In the genomic region with DNA sequence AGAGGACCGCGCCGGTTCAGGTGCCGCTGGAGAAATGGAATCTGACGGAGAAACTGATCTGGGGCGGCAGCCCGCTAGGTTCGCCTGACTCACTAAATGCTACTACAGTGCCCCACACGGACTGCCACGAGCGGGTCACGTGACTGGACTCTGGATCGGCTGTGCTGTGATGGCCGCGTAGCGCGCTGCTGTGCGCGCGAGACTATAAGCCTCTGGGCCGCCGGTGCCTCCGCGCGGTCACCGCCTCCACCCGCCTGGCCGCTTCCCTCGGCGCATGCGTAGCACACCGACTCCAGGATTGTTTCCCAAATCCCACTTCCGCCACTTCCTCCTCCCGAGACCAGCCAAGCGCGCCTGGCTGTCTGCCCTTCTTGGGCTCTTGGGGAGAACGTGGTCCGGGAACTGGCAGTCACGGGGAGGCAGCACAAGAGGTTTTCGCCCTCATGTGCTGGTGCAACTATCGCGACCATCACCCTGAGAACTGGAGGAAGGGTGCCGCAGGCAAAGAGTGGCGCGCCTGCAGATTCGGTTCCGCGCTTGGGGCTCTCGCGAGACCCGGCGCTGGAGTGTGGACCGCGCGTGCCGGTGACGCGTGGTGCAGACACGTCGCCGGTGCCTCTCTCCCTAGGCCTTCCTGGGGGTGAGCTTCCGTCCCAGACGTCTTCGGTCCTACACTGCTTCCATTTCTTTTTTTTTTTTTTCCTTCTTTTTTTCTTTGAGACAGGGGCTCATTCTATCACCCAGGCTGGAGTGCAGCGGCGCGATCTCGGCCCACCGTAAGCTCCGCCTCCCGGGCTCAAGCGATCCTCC, we compare ENCODE assay signal across 1 cellular context.
A peak's percentile ranks its signal among the peaks of the same experiment; 100 is the strongest.
TF ChIP-seq lines count a peak whose summit lies in the region.

No MANE protein-coding gene starts in this region.

TF ChIP-seq in HepG2, 621 proteins besides CTCF, POLR2A, EP300 and RAD21 (continued from another document and continues in another):
- TF ChIP-seq, protein P1, sequence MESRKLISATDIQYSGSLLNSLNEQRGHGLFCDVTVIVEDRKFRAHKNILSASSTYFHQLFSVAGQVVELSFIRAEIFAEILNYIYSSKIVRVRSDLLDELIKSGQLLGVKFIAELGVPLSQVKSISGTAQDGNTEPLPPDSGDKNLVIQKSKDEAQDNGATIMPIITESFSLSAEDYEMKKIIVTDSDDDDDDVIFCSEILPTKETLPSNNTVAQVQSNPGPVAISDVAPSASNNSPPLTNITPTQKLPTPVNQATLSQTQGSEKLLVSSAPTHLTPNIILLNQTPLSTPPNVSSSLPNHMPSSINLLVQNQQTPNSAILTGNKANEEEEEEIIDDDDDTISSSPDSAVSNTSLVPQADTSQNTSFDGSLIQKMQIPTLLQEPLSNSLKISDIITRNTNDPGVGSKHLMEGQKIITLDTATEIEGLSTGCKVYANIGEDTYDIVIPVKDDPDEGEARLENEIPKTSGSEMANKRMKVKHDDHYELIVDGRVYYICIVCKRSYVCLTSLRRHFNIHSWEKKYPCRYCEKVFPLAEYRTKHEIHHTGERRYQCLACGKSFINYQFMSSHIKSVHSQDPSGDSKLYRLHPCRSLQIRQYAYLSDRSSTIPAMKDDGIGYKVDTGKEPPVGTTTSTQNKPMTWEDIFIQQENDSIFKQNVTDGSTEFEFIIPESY (CRISPR knock-in tag; IDR thresholded peaks at IDR 0.05), result no peak
- TF ChIP-seq SYNCRIP (IDR thresholded peaks at IDR 0.05; ENCODE audit: insufficient read depth, low read depth, low read length), result no peak
- TF ChIP-seq, protein P2, sequence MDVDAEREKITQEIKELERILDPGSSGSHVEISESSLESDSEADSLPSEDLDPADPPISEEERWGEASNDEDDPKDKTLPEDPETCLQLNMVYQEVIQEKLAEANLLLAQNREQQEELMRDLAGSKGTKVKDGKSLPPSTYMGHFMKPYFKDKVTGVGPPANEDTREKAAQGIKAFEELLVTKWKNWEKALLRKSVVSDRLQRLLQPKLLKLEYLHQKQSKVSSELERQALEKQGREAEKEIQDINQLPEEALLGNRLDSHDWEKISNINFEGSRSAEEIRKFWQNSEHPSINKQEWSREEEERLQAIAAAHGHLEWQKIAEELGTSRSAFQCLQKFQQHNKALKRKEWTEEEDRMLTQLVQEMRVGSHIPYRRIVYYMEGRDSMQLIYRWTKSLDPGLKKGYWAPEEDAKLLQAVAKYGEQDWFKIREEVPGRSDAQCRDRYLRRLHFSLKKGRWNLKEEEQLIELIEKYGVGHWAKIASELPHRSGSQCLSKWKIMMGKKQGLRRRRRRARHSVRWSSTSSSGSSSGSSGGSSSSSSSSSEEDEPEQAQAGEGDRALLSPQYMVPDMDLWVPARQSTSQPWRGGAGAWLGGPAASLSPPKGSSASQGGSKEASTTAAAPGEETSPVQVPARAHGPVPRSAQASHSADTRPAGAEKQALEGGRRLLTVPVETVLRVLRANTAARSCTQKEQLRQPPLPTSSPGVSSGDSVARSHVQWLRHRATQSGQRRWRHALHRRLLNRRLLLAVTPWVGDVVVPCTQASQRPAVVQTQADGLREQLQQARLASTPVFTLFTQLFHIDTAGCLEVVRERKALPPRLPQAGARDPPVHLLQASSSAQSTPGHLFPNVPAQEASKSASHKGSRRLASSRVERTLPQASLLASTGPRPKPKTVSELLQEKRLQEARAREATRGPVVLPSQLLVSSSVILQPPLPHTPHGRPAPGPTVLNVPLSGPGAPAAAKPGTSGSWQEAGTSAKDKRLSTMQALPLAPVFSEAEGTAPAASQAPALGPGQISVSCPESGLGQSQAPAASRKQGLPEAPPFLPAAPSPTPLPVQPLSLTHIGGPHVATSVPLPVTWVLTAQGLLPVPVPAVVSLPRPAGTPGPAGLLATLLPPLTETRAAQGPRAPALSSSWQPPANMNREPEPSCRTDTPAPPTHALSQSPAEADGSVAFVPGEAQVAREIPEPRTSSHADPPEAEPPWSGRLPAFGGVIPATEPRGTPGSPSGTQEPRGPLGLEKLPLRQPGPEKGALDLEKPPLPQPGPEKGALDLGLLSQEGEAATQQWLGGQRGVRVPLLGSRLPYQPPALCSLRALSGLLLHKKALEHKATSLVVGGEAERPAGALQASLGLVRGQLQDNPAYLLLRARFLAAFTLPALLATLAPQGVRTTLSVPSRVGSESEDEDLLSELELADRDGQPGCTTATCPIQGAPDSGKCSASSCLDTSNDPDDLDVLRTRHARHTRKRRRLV (CRISPR knock-in tag; IDR thresholded peaks at IDR 0.05), result peak; percentile 85
- no peak; the same call in 1 of the 2 replicates for TF ChIP-seq MTF1 (CRISPR knock-in tag; IDR thresholded peaks at IDR 0.05)
- no peak for TF ChIP-seq NR1H2 (CRISPR knock-in tag; IDR thresholded peaks at IDR 0.05; ENCODE audit: borderline replicate concordance, low read depth)
- TF ChIP-seq ZNF484 (CRISPR knock-in tag; IDR thresholded peaks at IDR 0.05; ENCODE audit: borderline replicate concordance, low read depth), result no peak
- TF ChIP-seq, protein P3, sequence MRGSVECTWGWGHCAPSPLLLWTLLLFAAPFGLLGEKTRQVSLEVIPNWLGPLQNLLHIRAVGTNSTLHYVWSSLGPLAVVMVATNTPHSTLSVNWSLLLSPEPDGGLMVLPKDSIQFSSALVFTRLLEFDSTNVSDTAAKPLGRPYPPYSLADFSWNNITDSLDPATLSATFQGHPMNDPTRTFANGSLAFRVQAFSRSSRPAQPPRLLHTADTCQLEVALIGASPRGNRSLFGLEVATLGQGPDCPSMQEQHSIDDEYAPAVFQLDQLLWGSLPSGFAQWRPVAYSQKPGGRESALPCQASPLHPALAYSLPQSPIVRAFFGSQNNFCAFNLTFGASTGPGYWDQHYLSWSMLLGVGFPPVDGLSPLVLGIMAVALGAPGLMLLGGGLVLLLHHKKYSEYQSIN (CRISPR knock-in tag; IDR thresholded peaks at IDR 0.05; ENCODE audit: borderline replicate concordance), result no peak
- no peak for TF ChIP-seq CHD4 (IDR thresholded peaks at IDR 0.05; ENCODE audit: borderline replicate concordance, low read length)
- TF ChIP-seq MIXL1 (CRISPR knock-in tag; IDR thresholded peaks at IDR 0.05), result no peak
- TF ChIP-seq ELF1 (CRISPR knock-in tag; IDR thresholded peaks at IDR 0.05), result peak; percentile 98
- TF ChIP-seq SETDB1 (CRISPR knock-in tag; IDR thresholded peaks at IDR 0.05; ENCODE audit: borderline replicate concordance), result no peak
- no peak; the same call in 1 of the 2 replicates for TF ChIP-seq TOE1 (CRISPR knock-in tag; IDR thresholded peaks at IDR 0.05)
- TF ChIP-seq SATB2 (CRISPR knock-in tag; IDR thresholded peaks at IDR 0.05), result peak; percentile 77; the same call in 1 of the 2 replicates
- TF ChIP-seq THAP11 (CRISPR knock-in tag; IDR thresholded peaks at IDR 0.05), result no peak; the same call in none of the 2 replicates
- peak; percentile 38 for TF ChIP-seq SRSF1 (optimal IDR thresholded peaks at IDR 0.05; ENCODE audit: low read depth, low read length)
- peak; percentile 50 for TF ChIP-seq YY1 (IDR thresholded peaks at IDR 0.05; ENCODE audit: insufficient read depth, insufficient replicate concordance, low read depth, low read length)
- peak; percentile 87 for TF ChIP-seq NRL (CRISPR knock-in tag; IDR thresholded peaks at IDR 0.05; ENCODE audit: borderline replicate concordance)
- TF ChIP-seq ATAD3A (CRISPR knock-in tag; IDR thresholded peaks at IDR 0.05), result no peak
- no peak for TF ChIP-seq CHCHD3 (CRISPR knock-in tag; IDR thresholded peaks at IDR 0.05)
- 0 out of 2 replicates have a peak, but pooled peaks have one; percentile 44 for TF ChIP-seq DNMT1 (CRISPR knock-in tag; IDR thresholded peaks at IDR 0.05)
- TF ChIP-seq ARNT (IDR thresholded peaks at IDR 0.05), result no peak
- TF ChIP-seq ZNF816 (CRISPR knock-in tag; IDR thresholded peaks at IDR 0.05; ENCODE audit: borderline replicate concordance), result no peak; the same call in 1 of the 2 replicates
- TF ChIP-seq HIVEP1 (CRISPR knock-in tag; IDR thresholded peaks at IDR 0.05), result peak; percentile 56; the same call in 1 of the 2 replicates
- no peak for TF ChIP-seq MTA3 (CRISPR knock-in tag; IDR thresholded peaks at IDR 0.05)
- peak; percentile 89 for TF ChIP-seq ERF (CRISPR knock-in tag; IDR thresholded peaks at IDR 0.05)
- no peak for TF ChIP-seq NONO (IDR thresholded peaks at IDR 0.05)
- TF ChIP-seq NONO (CRISPR knock-in tag; conservative IDR thresholded peaks at IDR 0.05), result peak; percentile 96
- TF ChIP-seq RFX1 (IDR thresholded peaks at IDR 0.05), result no peak
- no peak for TF ChIP-seq ZNF460 (CRISPR knock-in tag; IDR thresholded peaks at IDR 0.05; ENCODE audit: borderline replicate concordance)
- peak; percentile 96 for TF ChIP-seq KDM5B (CRISPR knock-in tag; IDR thresholded peaks at IDR 0.05; ENCODE audit: borderline replicate concordance)
- TF ChIP-seq, protein P4, sequence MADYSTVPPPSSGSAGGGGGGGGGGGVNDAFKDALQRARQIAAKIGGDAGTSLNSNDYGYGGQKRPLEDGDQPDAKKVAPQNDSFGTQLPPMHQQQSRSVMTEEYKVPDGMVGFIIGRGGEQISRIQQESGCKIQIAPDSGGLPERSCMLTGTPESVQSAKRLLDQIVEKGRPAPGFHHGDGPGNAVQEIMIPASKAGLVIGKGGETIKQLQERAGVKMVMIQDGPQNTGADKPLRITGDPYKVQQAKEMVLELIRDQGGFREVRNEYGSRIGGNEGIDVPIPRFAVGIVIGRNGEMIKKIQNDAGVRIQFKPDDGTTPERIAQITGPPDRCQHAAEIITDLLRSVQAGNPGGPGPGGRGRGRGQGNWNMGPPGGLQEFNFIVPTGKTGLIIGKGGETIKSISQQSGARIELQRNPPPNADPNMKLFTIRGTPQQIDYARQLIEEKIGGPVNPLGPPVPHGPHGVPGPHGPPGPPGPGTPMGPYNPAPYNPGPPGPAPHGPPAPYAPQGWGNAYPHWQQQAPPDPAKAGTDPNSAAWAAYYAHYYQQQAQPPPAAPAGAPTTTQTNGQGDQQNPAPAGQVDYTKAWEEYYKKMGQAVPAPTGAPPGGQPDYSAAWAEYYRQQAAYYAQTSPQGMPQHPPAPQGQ (CRISPR knock-in tag; IDR thresholded peaks at IDR 0.05; ENCODE audit: borderline replicate concordance), result no peak
- TF ChIP-seq, protein P5, sequence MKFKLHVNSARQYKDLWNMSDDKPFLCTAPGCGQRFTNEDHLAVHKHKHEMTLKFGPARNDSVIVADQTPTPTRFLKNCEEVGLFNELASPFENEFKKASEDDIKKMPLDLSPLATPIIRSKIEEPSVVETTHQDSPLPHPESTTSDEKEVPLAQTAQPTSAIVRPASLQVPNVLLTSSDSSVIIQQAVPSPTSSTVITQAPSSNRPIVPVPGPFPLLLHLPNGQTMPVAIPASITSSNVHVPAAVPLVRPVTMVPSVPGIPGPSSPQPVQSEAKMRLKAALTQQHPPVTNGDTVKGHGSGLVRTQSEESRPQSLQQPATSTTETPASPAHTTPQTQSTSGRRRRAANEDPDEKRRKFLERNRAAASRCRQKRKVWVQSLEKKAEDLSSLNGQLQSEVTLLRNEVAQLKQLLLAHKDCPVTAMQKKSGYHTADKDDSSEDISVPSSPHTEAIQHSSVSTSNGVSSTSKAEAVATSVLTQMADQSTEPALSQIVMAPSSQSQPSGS (CRISPR knock-in tag; IDR thresholded peaks at IDR 0.05), result peak; percentile 50
- TF ChIP-seq, protein P6, sequence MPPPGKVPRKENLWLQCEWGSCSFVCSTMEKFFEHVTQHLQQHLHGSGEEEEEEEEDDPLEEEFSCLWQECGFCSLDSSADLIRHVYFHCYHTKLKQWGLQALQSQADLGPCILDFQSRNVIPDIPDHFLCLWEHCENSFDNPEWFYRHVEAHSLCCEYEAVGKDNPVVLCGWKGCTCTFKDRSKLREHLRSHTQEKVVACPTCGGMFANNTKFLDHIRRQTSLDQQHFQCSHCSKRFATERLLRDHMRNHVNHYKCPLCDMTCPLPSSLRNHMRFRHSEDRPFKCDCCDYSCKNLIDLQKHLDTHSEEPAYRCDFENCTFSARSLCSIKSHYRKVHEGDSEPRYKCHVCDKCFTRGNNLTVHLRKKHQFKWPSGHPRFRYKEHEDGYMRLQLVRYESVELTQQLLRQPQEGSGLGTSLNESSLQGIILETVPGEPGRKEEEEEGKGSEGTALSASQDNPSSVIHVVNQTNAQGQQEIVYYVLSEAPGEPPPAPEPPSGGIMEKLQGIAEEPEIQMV (CRISPR knock-in tag; IDR thresholded peaks at IDR 0.05; ENCODE audit: low read depth), result peak; percentile 58; the same call in 1 of the 2 replicates
- no peak for TF ChIP-seq ZNF138 (CRISPR knock-in tag; IDR thresholded peaks at IDR 0.05; ENCODE audit: low read depth)
- peak; percentile 82 for TF ChIP-seq KLF6 (CRISPR knock-in tag; IDR thresholded peaks at IDR 0.05)
- TF ChIP-seq, protein P7, sequence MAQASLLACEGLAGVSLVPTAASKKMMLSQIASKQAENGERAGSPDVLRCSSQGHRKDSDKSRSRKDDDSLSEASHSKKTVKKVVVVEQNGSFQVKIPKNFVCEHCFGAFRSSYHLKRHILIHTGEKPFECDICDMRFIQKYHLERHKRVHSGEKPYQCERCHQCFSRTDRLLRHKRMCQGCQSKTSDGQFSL (CRISPR knock-in tag; IDR thresholded peaks at IDR 0.05), result no peak
- 0 out of 2 replicates have a peak, but pooled peaks have one; percentile 35 for TF ChIP-seq KDM1A (CRISPR knock-in tag; IDR thresholded peaks at IDR 0.05)
- TF ChIP-seq ATF7 (IDR thresholded peaks at IDR 0.05), result no peak
- 0 out of 2 replicates have a peak, but pooled peaks have one; percentile 65 for TF ChIP-seq ATF7 (CRISPR knock-in tag; IDR thresholded peaks at IDR 0.05)
- TF ChIP-seq SP5 (CRISPR knock-in tag; IDR thresholded peaks at IDR 0.05; ENCODE audit: borderline replicate concordance, low read depth), result peak; percentile 20; the same call in 1 of the 2 replicates
- TF ChIP-seq, protein P8, sequence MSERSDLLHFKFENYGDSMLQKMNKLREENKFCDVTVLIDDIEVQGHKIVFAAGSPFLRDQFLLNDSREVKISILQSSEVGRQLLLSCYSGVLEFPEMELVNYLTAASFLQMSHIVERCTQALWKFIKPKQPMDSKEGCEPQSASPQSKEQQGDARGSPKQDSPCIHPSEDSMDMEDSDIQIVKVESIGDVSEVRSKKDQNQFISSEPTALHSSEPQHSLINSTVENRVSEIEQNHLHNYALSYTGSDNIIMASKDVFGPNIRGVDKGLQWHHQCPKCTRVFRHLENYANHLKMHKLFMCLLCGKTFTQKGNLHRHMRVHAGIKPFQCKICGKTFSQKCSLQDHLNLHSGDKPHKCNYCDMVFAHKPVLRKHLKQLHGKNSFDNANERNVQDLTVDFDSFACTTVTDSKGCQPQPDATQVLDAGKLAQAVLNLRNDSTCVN (CRISPR knock-in tag; IDR thresholded peaks at IDR 0.05; ENCODE audit: borderline replicate concordance), result no peak; the same call in 1 of the 2 replicates
- TF ChIP-seq ZNF383 (CRISPR knock-in tag; IDR thresholded peaks at IDR 0.05; ENCODE audit: borderline replicate concordance), result no peak
- no peak; the same call in 1 of the 2 replicates for TF ChIP-seq RELA (CRISPR knock-in tag; IDR thresholded peaks at IDR 0.05)
- 0 out of 2 replicates have a peak, but pooled peaks have one; percentile 68 for TF ChIP-seq MIER3 (CRISPR knock-in tag; IDR thresholded peaks at IDR 0.05; ENCODE audit: borderline replicate concordance)
- peak; percentile 78 for TF ChIP-seq ZNF501 (CRISPR knock-in tag; IDR thresholded peaks at IDR 0.05)
- TF ChIP-seq ATF7-NPFF (CRISPR knock-in tag; IDR thresholded peaks at IDR 0.05; ENCODE audit: low read depth), result 0 out of 2 replicates have a peak, but pooled peaks have one; percentile 33
- peak; percentile 61; the same call in 1 of the 2 replicates for TF ChIP-seq ZMAT3 (CRISPR knock-in tag; conservative IDR thresholded peaks at IDR 0.05)
